Comparison of ENCODE assay signal across 17 cellular contexts in genomic region chr16:87725596-87726235, GRCh38. TPM values are rescaled to one million over a fixed set of nuclear protein-coding genes. Genes with fewer than 3 reads are reported as not detected.
DNase-seq lines count a peak whose midpoint lies in the region; ATAC-seq, FAIRE-seq and TF ChIP-seq lines count a peak whose summit lies in the region.
"Had no signal": no experiment of that assay in that cellular context is flagged by ENCODE, and none has a peak within 500 bp of the region (broad histone marks: within the 10 kb centered on the region; RNA-seq: fewer than 3 reads in every experiment).

No MANE protein-coding gene starts in this region.

- no peaks in the 10 kb centered on the region for H3K27me3 ChIP-seq in small intestine (ENCODE audit: control insufficient read depth in 2 of 2, insufficient read depth in 2 of 2, low read length in 2 of 2)
- H3K27me3 ChIP-seq: gastrocnemius medialis had no signal

- WGBS in small intestine, 3 donors, result 88 to 94% (median 94%) methylated on average over 20 to 28 of the region's 28 CpGs

- TF ChIP-seq CTCF in chondrocyte (IDR thresholded peaks at IDR 0.05), result no peak

- peak in 1 of 2 donors; percentile 20 for ATAC-seq in natural killer cell treated with Interleukin-12 subunit alpha and Interleukin-12 subunit beta and Interleukin-15 and Interleukin-18, amount 100 ng/mL, for 72 hours
- no peak for ATAC-seq in HG02884 (IDR thresholded peaks at IDR 0.05; ENCODE audit: unreplicated experiment)
- ATAC-seq: gastrocnemius medialis, HepG2 had no signal

- peaks cover 36% of the 10 kb centered on the region for H3K4me1 Mint-ChIP-seq in chondrocyte (ENCODE audit: low read depth)
- H3K4me1 Mint-ChIP-seq in natural killer cell treated with Interleukin-12 subunit alpha and Interleukin-12 subunit beta and Interleukin-15 and Interleukin-18, amount 100 ng/mL, for 72 hours (ENCODE audit: low read depth in 2 of 2), result peaks cover 33 to 51% of the 10 kb centered on the region in 2 donors

- H3K9me3 Mint-ChIP-seq in chondrocyte (ENCODE audit: low read depth), result no peaks in the 10 kb centered on the region
- H3K9me3 Mint-ChIP-seq in natural killer cell treated with Interleukin-12 subunit alpha and Interleukin-12 subunit beta and Interleukin-15 and Interleukin-18, amount 100 ng/mL, for 72 hours, result no peaks in the 10 kb centered on the region
- H3K9me3 Mint-ChIP-seq: activated T-helper 1 cell treated with anti-CD3 and anti-CD28 coated beads, Interleukin-12 subunit alpha, Interleukin-12 subunit beta, Interleukin-2, Interleukin-4 antibody, amounts not matched to agents 30 ng/mL and 10 ng/mL and 1 ng/mL, durations not matched to agents 14 hours and 24 hours and 36 hours had no signal

- FAIRE-seq in small intestine (lab: Jason Lieb, UNC), result no peak
- FAIRE-seq: G401.6, HepG2 had no signal

- no peaks in the 10 kb centered on the region for H3K9me3 ChIP-seq in small intestine (ENCODE audit: control insufficient read depth, low read depth)
- H3K9me3 ChIP-seq: gastrocnemius medialis, prostate gland had no signal

- H3K27ac ChIP-seq in small intestine (ENCODE audit: low read depth in 1 of 2, low read length in 1 of 2), result no peak overlapping the region
- H3K27ac ChIP-seq: gastrocnemius medialis, prostate gland, VCaP had no signal

- DNase-seq in COLO668 (lab: John Stamatoyannopoulos, UW; ENCODE audit: unreplicated experiment) (peak; percentile 51), HK-2 (ENCODE audit: unreplicated experiment) (peak; percentile 7), chondrocyte (ENCODE audit: low spot score) (no peak), DMS114 treated with DMSO at 0.1 percent for 48 hours (lab: John Stamatoyannopoulos, UW; ENCODE audit: unreplicated experiment) (no peak), small intestine (no peak), NCI-H2196 (lab: John Stamatoyannopoulos, UW; ENCODE audit: unreplicated experiment) (no peak)
- DNase-seq in natural killer cell treated with Interleukin-12 subunit alpha and Interleukin-12 subunit beta and Interleukin-15 and Interleukin-18, amount 100 ng/mL, for 72 hours (ENCODE audit: low spot score), result no peak
- DNase-seq: gastrocnemius medialis, mammary epithelial cell, NCI-H1436 treated with DMSO at 0.1 percent for 48 hours, trophoblast cell had no signal

- H3K27ac Mint-ChIP-seq in chondrocyte (ENCODE audit: unreplicated experiment), result peak overlapping the region; percentile 54
- peak overlapping the region; percentile 63 to 90 for H3K27ac Mint-ChIP-seq in natural killer cell treated with Interleukin-12 subunit alpha and Interleukin-12 subunit beta and Interleukin-15 and Interleukin-18, amount 100 ng/mL, for 72 hours
- H3K27ac Mint-ChIP-seq: activated T-helper 1 cell treated with anti-CD3 and anti-CD28 coated beads, Interleukin-12 subunit alpha, Interleukin-12 subunit beta, Interleukin-2, Interleukin-4 antibody, amounts not matched to agents 30 ng/mL and 10 ng/mL and 1 ng/mL, durations not matched to agents 14 hours and 24 hours and 36 hours had no signal

- H3K36me3 Mint-ChIP-seq in chondrocyte (ENCODE audit: low read depth), result peaks cover 27% of the 10 kb centered on the region
- peaks cover 14% of the 10 kb centered on the region for H3K36me3 Mint-ChIP-seq in natural killer cell treated with Interleukin-12 subunit alpha and Interleukin-12 subunit beta and Interleukin-15 and Interleukin-18, amount 100 ng/mL, for 72 hours

- no peak overlapping the region for H3K4me3 ChIP-seq in small intestine (ENCODE audit: low read depth in 1 of 2, low read length in 2 of 2)
- H3K4me3 ChIP-seq: gastrocnemius medialis, prostate gland had no signal

- H3K4me3 Mint-ChIP-seq in chondrocyte (ENCODE audit: unreplicated experiment), result no peak overlapping the region
- peak overlapping the region; percentile 60 for H3K4me3 Mint-ChIP-seq in natural killer cell treated with Interleukin-12 subunit alpha and Interleukin-12 subunit beta and Interleukin-15 and Interleukin-18, amount 100 ng/mL, for 72 hours
- H3K4me3 Mint-ChIP-seq: activated T-helper 1 cell treated with anti-CD3 and anti-CD28 coated beads, Interleukin-12 subunit alpha, Interleukin-12 subunit beta, Interleukin-2, Interleukin-4 antibody, amounts not matched to agents 30 ng/mL and 10 ng/mL and 1 ng/mL, durations not matched to agents 14 hours and 24 hours and 36 hours had no signal

- H3K4me1 ChIP-seq in small intestine (ENCODE audit: control insufficient read depth in 2 of 2, insufficient read depth in 1 of 2, low read depth in 1 of 2, low read length in 1 of 2), result no peaks in the 10 kb centered on the region
- H3K4me1 ChIP-seq: prostate gland had no signal

- H3K36me3 ChIP-seq in small intestine (ENCODE audit: control insufficient read depth in 2 of 2, insufficient read depth in 2 of 2, low read length in 2 of 2), result peaks cover 8 to 12% of the 10 kb centered on the region in 2 donors

- no peaks in the 10 kb centered on the region for H3K27me3 Mint-ChIP-seq in chondrocyte (ENCODE audit: low read depth)
- no peaks in the 10 kb centered on the region for H3K27me3 Mint-ChIP-seq in natural killer cell treated with Interleukin-12 subunit alpha and Interleukin-12 subunit beta and Interleukin-15 and Interleukin-18, amount 100 ng/mL, for 72 hours

RNA-seq across cellular contexts. Expression of gene KLHDC4, which starts 40.1 kb away (rescaled TPM):
- 19.8 to 21.2 TPM (median 20.5 TPM) in 3 replicates for total RNA-seq in chondrocyte
- 100 to 1,000 TPM in 1 of 2 donors, 10 to 100 TPM in 1; 71.0 to 188 TPM for total RNA-seq in natural killer cell treated with Interleukin-12 subunit alpha and Interleukin-12 subunit beta and Interleukin-15 and Interleukin-18, amount 100 ng/mL, for 72 hours
- 10 to 100 TPM; 25.9 to 35.1 (median 28.1) TPM for polyA plus RNA-seq in small intestine

Comparison
In these comparisons a context has a peak if more than half of its experiments do, and no peak if none do; other contexts are left out.
1. DNase-seq: peak in COLO668 (single experiment) and HK-2 (single experiment); none in chondrocyte (single experiment), natural killer cell treated with Interleukin-12 subunit alpha and Interleukin-12 subunit beta and Interleukin-15 and Interleukin-18, amount 100 ng/mL, for 72 hours (single experiment), DMS114 treated with DMSO at 0.1 percent for 48 hours (single experiment), small intestine (single experiment) and NCI-H2196 (single experiment).